Comparison of ENCODE assay signal across 25 cellular contexts in the genomic region with DNA sequence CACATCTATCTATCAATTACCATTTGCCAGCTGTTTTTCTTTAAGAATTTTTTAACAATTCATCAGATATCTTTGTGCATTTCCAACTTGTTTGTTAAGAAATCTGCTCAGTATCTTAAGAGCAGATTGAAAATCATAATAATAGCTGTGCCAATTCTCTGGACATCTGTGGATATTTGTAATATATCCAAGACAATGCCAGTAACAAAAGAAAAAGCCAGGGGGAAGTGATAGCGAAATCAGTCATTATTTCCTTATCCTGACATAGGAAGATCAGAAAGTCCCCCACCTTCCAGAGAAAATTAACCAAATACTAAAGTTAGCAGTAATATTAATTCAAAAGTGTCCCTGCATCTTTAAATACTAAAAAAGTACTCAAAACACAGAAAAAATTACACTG.
A peak's percentile ranks its signal among the peaks of the same experiment; 100 is the strongest.
DNase-seq lines count a peak whose midpoint lies in the region; ATAC-seq and TF ChIP-seq lines count a peak whose summit lies in the region.
"Had no signal": no experiment of that assay in that cellular context is flagged by ENCODE, and none has a peak within 500 bp of the region (broad histone marks: within the 10 kb centered on the region; RNA-seq: fewer than 3 reads in every experiment).

No MANE protein-coding gene starts in this region.

- intact Hi-C loops in right cardiac atrium (cut with DNase I): no loop called here

- H3K27ac ChIP-seq in cardiac muscle cell: peak overlapping the region; percentile 87
- H3K27ac ChIP-seq in right cardiac atrium (ENCODE audit: low read length): no peak overlapping the region
- H3K27ac ChIP-seq in iPS-18a (ENCODE audit: low read length): peak overlapping the region; percentile 16
- H3K27ac ChIP-seq: thyroid gland had no signal

- no peaks in the 10 kb centered on the region for H3K9me3 ChIP-seq in cardiac muscle cell (ENCODE audit: low read depth)
- no peaks in the 10 kb centered on the region for H3K9me3 ChIP-seq in right cardiac atrium (ENCODE audit: control insufficient read depth, low read length)
- no peaks in the 10 kb centered on the region for H3K9me3 ChIP-seq in iPS-18a (ENCODE audit: control insufficient read depth, low read depth, low read length)
- H3K9me3 ChIP-seq: BE2C, left lung, mucosa of descending colon, thyroid gland had no signal

- H3K4me3 ChIP-seq in cardiac muscle cell (no peak overlapping the region), right cardiac atrium (ENCODE audit: low read length) (no peak overlapping the region), cardiac fibroblast (replicated peaks in 1 of 2; ENCODE audit: low read depth in 2 of 2, low read length in 2 of 2) (no peak overlapping the region), iPS-18a (ENCODE audit: low read length) (no peak overlapping the region)
- H3K4me3 ChIP-seq: left lung, mucosa of descending colon, thyroid gland had no signal

- no peaks in the 10 kb centered on the region for H3K9me3 Mint-ChIP-seq in stimulated activated naive B cell treated with anti-CD40 and anti-IgM and Interleukin-4, amounts not matched to agents 10 μg/mL and 1 μg/mL and 100 μg/mL, for 72 hours
- H3K9me3 Mint-ChIP-seq: IgD-negative memory B cell; neural crest cell; T-helper 1 cell treated with Interleukin-12 subunit alpha and Interleukin-12 subunit beta and Interleukin-4 antibody, amounts not matched to agents 30 μg/mL and 1 μg/mL, for 36 hours had no signal

- H3K9ac ChIP-seq in iPS-18a (ENCODE audit: low read length): no peak overlapping the region

- WGBS in right cardiac atrium: 51% methylated on average over 1 of the region's 1 CpG

- no peaks in the 10 kb centered on the region for H3K27me3 Mint-ChIP-seq in stimulated activated naive B cell treated with anti-CD40 and anti-IgM and Interleukin-4, amounts not matched to agents 10 μg/mL and 1 μg/mL and 100 μg/mL, for 72 hours
- H3K27me3 Mint-ChIP-seq: activated CD4-positive, alpha-beta T cell treated with anti-CD3 and anti-CD28 coated beads, Interleukin-2, amount 10 ng/mL, durations not matched to agents 7 days and 5 days; activated naive CD8-positive, alpha-beta T cell treated with anti-CD3 and anti-CD28 coated beads, Interleukin-2, amount 10 ng/mL, durations not matched to agents 7 days and 5 days; IgD-negative memory B cell had no signal

- peak in 1 of 2 donors; percentile 50 for DNase-seq in cardiac muscle cell (ENCODE audit: low read depth in 1 of 2, low spot score in 1 of 2)
- no peak for DNase-seq in right cardiac atrium
- peak; percentile 37 to 55 for DNase-seq in cardiac fibroblast (ENCODE audit: low read depth in 2 of 2)
- no peak for DNase-seq in stimulated activated naive B cell treated with anti-CD40 and anti-IgM and Interleukin-4, amounts not matched to agents 10 μg/mL and 1 μg/mL and 100 μg/mL, for 72 hours
- DNase-seq in DMS153 treated with DMSO at 0.1 percent for 48 hours (lab: John Stamatoyannopoulos, UW; ENCODE audit: unreplicated experiment): no peak
- DNase-seq in stimulated activated CD4-positive, alpha-beta T cell treated with anti-CD3 and anti-CD28 coated beads, Interleukin-2, amount 100 ng/mL, for 48 hours: no peak
- DNase-seq: 8988T; activated CD4-positive, alpha-beta T cell treated with anti-CD3 and anti-CD28 coated beads, Interleukin-2, amount 10 ng/mL, durations not matched to agents 7 days and 5 days; activated CD8-positive, alpha-beta memory T cell treated with anti-CD3 and anti-CD28 coated beads, Interleukin-2, amount 50 U/mL, for 4 hours; activated naive CD8-positive, alpha-beta T cell treated with anti-CD3 and anti-CD28 coated beads, Interleukin-2, amount 10 ng/mL, durations not matched to agents 7 days and 5 days; BE2C; left lung; NCI-H1417 treated with DMSO at 0.1 percent for 48 hours; NCI-H510A; NK-92 treated with Interleukin-12 subunit alpha and Interleukin-12 subunit beta, amount 100 ng/mL, for 24 hours; posterior cingulate gyrus; stimulated activated CD4-positive, alpha-beta T cell treated with anti-CD3 and anti-CD28 coated beads, Interleukin-1b, Interleukin-23, amount 100 ng/mL, for 48 hours; stimulated activated naive CD4-positive, alpha-beta T cell; thyroid gland had no signal

- H3K36me3 Mint-ChIP-seq in stimulated activated naive B cell treated with anti-CD40 and anti-IgM and Interleukin-4, amounts not matched to agents 10 μg/mL and 1 μg/mL and 100 μg/mL, for 72 hours: peaks cover 20 to 45% of the 10 kb centered on the region in 2 donors

- H3K4me1 ChIP-seq in cardiac muscle cell (ENCODE audit: low read depth) (peaks cover 64% of the 10 kb centered on the region), right cardiac atrium (ENCODE audit: control insufficient read depth, insufficient read depth, low read length) (peaks cover 9% of the 10 kb centered on the region), iPS-18a (ENCODE audit: control insufficient read depth, low read depth, low read length) (peaks cover 28% of the 10 kb centered on the region)

- TF ChIP-seq CTCF in cardiac muscle cell (IDR thresholded peaks at IDR 0.05; ENCODE audit: low read depth, low read length) (no peak), cardiac fibroblast (IDR thresholded peaks at IDR 0.05; ENCODE audit: low read depth, low read length) (no peak)

- ATAC-seq in right cardiac atrium (no peak), GM19397 (IDR thresholded peaks at IDR 0.05; ENCODE audit: unreplicated experiment) (no peak)
- no peak for ATAC-seq in stimulated activated naive B cell treated with anti-CD40 and anti-IgM and Interleukin-4, amounts not matched to agents 10 μg/mL and 1 μg/mL and 100 μg/mL, for 72 hours (replicated peaks)
- ATAC-seq: left lung had no signal

- H3K36me3 ChIP-seq in cardiac muscle cell (no peaks in the 10 kb centered on the region), iPS-18a (ENCODE audit: control insufficient read depth, low read depth, low read length) (no peaks in the 10 kb centered on the region)
- H3K36me3 ChIP-seq: BE2C, left lung, thyroid gland had no signal

- peaks cover 34 to 75% of the 10 kb centered on the region in 2 donors for H3K4me1 Mint-ChIP-seq in stimulated activated naive B cell treated with anti-CD40 and anti-IgM and Interleukin-4, amounts not matched to agents 10 μg/mL and 1 μg/mL and 100 μg/mL, for 72 hours

- peak overlapping the region; percentile 11 for H3K27ac Mint-ChIP-seq in stimulated activated naive B cell treated with anti-CD40 and anti-IgM and Interleukin-4, amounts not matched to agents 10 μg/mL and 1 μg/mL and 100 μg/mL, for 72 hours
- H3K27ac Mint-ChIP-seq: activated CD4-positive, alpha-beta T cell treated with anti-CD3 and anti-CD28 coated beads, Interleukin-2, amount 10 ng/mL, durations not matched to agents 7 days and 5 days; activated naive CD8-positive, alpha-beta T cell treated with anti-CD3 and anti-CD28 coated beads, Interleukin-2, amount 10 ng/mL, durations not matched to agents 7 days and 5 days; T-helper 1 cell treated with Interleukin-12 subunit alpha and Interleukin-12 subunit beta and Interleukin-4 antibody, amounts not matched to agents 30 μg/mL and 1 μg/mL, for 36 hours had no signal

- H3K27me3 ChIP-seq in cardiac muscle cell: no peaks in the 10 kb centered on the region
- H3K27me3 ChIP-seq in right cardiac atrium (ENCODE audit: control insufficient read depth, insufficient read depth): no peaks in the 10 kb centered on the region
- no peaks in the 10 kb centered on the region for H3K27me3 ChIP-seq in iPS-18a (ENCODE audit: control insufficient read depth, insufficient read depth, low read length)
- H3K27me3 ChIP-seq: BE2C, left lung, thyroid gland had no signal

- no peak overlapping the region for H3K4me3 Mint-ChIP-seq in stimulated activated naive B cell treated with anti-CD40 and anti-IgM and Interleukin-4, amounts not matched to agents 10 μg/mL and 1 μg/mL and 100 μg/mL, for 72 hours
- H3K4me3 Mint-ChIP-seq: activated CD4-positive, alpha-beta T cell treated with anti-CD3 and anti-CD28 coated beads, Interleukin-2, amount 10 ng/mL, durations not matched to agents 7 days and 5 days; activated naive CD8-positive, alpha-beta T cell treated with anti-CD3 and anti-CD28 coated beads, Interleukin-2, amount 10 ng/mL, durations not matched to agents 7 days and 5 days; neural crest cell; T-helper 1 cell treated with Interleukin-12 subunit alpha and Interleukin-12 subunit beta and Interleukin-4 antibody, amounts not matched to agents 30 μg/mL and 1 μg/mL, for 36 hours had no signal

Comparison
In these comparisons a context has a peak if more than half of its experiments do, and no peak if none do; other contexts are left out.
1. DNase-seq: peak in cardiac fibroblast (2 of 2); none in right cardiac atrium (0 of 3), stimulated activated naive B cell treated with anti-CD40 and anti-IgM and Interleukin-4, amounts not matched to agents 10 μg/mL and 1 μg/mL and 100 μg/mL, for 72 hours (single experiment), DMS153 treated with DMSO at 0.1 percent for 48 hours (single experiment) and stimulated activated CD4-positive, alpha-beta T cell treated with anti-CD3 and anti-CD28 coated beads, Interleukin-2, amount 100 ng/mL, for 48 hours (0 of 2).